ENCODE assay signal across 8 cellular contexts in the genomic region with DNA sequence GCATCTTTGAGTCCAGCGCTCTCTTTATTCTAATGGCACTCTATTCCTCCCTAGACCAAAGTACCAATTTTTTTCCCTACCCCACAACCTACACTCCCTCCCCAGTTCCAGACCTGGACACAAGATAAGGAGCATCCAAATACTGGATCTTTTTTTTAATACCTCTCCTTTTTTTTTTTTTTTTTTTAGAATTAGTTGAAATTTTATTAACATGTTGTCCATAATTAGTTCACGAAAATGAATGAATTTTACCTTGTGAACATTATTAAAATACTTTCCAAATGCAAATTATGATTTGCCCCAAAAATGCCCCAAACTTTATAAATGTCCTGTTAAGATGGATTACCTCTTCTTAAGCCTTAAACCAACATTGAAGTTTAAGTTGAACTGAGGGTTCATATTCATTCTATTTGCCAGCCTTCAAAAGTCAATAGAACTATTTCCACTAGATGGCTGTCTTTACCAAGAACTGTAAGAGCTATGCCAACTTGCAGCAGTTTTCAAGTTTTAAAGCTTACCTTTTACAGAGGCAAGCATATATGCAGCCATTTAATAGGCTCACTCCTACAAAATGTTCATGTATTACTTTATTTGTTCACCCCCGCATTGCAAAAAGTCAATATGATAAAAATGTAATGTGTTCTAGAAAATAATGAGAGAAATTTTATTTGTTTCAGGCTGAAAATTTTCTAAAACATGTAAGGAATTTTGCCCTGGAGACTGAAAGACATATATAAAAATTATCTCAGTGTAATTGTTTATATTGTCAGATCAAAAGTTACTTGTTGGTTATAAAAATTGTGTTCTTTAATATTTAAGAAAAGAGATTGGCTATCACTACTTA. TPM values are rescaled to one million over a fixed set of nuclear protein-coding genes. Genes with fewer than 3 reads are reported as not detected.
A peak's percentile ranks its signal among the peaks of the same experiment; 100 is the strongest.
DNase-seq lines count a peak whose midpoint lies in the region; ATAC-seq and TF ChIP-seq lines count a peak whose summit lies in the region.

No MANE protein-coding gene starts in this region.

- H3K9me3 ChIP-seq in HCT116 (ENCODE audit: control insufficient read depth in 1 of 2, insufficient read depth in 1 of 2, low read depth in 1 of 2, low read length in 2 of 2) (no peaks in the 10 kb centered on the region), OCI-LY1 (ENCODE audit: low read length) (no peaks in the 10 kb centered on the region)

- H2AFZ ChIP-seq in HCT116 (ENCODE audit: low read depth, low read length, poor library complexity, severe bottlenecking), result peak overlapping the region; percentile 13
- H2AFZ ChIP-seq in OCI-LY1 (ENCODE audit: low read length), result no peak overlapping the region

- peak; percentile 40 for DNase-seq in Caki2 (ENCODE audit: low read depth)
- peak; percentile 65 for DNase-seq in HCT116 (ENCODE audit: low read depth, low spot score)
- DNase-seq in dermis blood vessel endothelial cell, result peak; percentile 70
- peak; percentile 76 for DNase-seq in mesendoderm
- DNase-seq in stimulated activated CD4-positive, alpha-beta T cell treated with anti-CD3 and anti-CD28 coated beads, Interleukin-4, amount 100 ng/mL, for 4 hours, result no peak

- intact Hi-C loops in HCT116 (cut with micrococcal nuclease), result loop anchor here (1.0 to 2.0 kb wide), 2 partner anchors 154 to 676 kb away; no protein-coding TSS in a partner anchor

- no peaks in the 10 kb centered on the region for H3F3A ChIP-seq in OCI-LY1 (ENCODE audit: insufficient read depth, low read length)

- no peak overlapping the region for H3K56ac ChIP-seq in mesendoderm (ENCODE audit: low read length)

- H3K4me3 ChIP-seq in HCT116 (replicated peaks in 1 of 2; ENCODE audit: low read depth in 1 of 2, low read length in 2 of 2), result no peak overlapping the region
- H3K4me3 ChIP-seq in OCI-LY1 (ENCODE audit: low read depth, low read length, poor library complexity, severe bottlenecking), result no peak overlapping the region
- no peak overlapping the region for H3K4me3 ChIP-seq in mesendoderm (ENCODE audit: low read length)

- H3K23ac ChIP-seq in mesendoderm (ENCODE audit: low read length), result no peak overlapping the region

- H3K79me2 ChIP-seq in HCT116 (ENCODE audit: insufficient read depth, low read length) (no peaks in the 10 kb centered on the region), OCI-LY1 (ENCODE audit: insufficient read depth, low read length) (no peaks in the 10 kb centered on the region), mesendoderm (ENCODE audit: control insufficient read depth, insufficient read depth, low read length) (no peaks in the 10 kb centered on the region)

- no peak overlapping the region for H2BK120ac ChIP-seq in mesendoderm (ENCODE audit: low read depth, low read length)

- in situ Hi-C loops in Caki2 (cut with HindIII; ENCODE audit: low pct_unique_long_range_greater_than_20kb, low sequenced_read_pairs), result no loop called here

- TF ChIP-seq CTCF in HCT116 (IDR thresholded peaks at IDR 0.05 in 2 of 3, conservative IDR thresholded peaks at IDR 0.05 in 1 of 3; ENCODE audit: borderline replicate concordance in 1 of 3, insufficient read depth in 1 of 3, low read depth in 2 of 3, low read length in 2 of 3) (peak; percentile 46 to 77 (median 75)), OCI-LY1 (IDR thresholded peaks at IDR 0.05; ENCODE audit: low read length) (peak; percentile 50; the same call in 1 of the 2 replicates)

- no peak overlapping the region for H3K4ac ChIP-seq in mesendoderm (ENCODE audit: low read depth, low read length)

- RAD21 ChIA-PET in HCT116 (lab: Charles Lee; ENCODE audit: low non-redundant PET in 1 of 2, low total read pairs in 2 of 2, uncharacterized antibody in 2 of 2, unreplicated experiment in 2 of 2), result interaction anchor here (0.7 to 1.4 kb wide), 4 partner anchors 152 to 462 kb away, joined by 3 to 10 read pairs (median 3); no protein-coding TSS in a partner anchor

- H4K20me1 ChIP-seq in HCT116 (ENCODE audit: insufficient read depth) (no peaks in the 10 kb centered on the region), OCI-LY1 (ENCODE audit: insufficient read depth, low read length) (no peaks in the 10 kb centered on the region)

- H3K9me2 ChIP-seq in HCT116 (ENCODE audit: insufficient read depth), result no peaks in the 10 kb centered on the region
- no peaks in the 10 kb centered on the region for H3K9me2 ChIP-seq in OCI-LY1 (ENCODE audit: low read depth, low read length)

- no TSS peak for BruUV-seq in HCT116 (replicated peaks; lab: Mats Ljungman, UMichigan)

- H4K5ac ChIP-seq in mesendoderm (ENCODE audit: low read length), result no peak overlapping the region

- no peak overlapping the region for H2AK5ac ChIP-seq in mesendoderm (ENCODE audit: low read length)

- H2BK15ac ChIP-seq in mesendoderm (replicated peaks; ENCODE audit: low read depth), result no peak overlapping the region

- CTCF ChIA-PET in HCT116 (lab: Charles Lee), result interaction anchor here (0.6 to 2.1 kb wide), 11 partner anchors 9 to 676 kb away, joined by 3 to 29 read pairs (median 4); a partner anchor contains a TSS

- H2BK5ac ChIP-seq in mesendoderm (ENCODE audit: low read length), result no peak overlapping the region

- H3K4me2 ChIP-seq in HCT116 (ENCODE audit: low read length) (no peak overlapping the region), OCI-LY1 (ENCODE audit: low read length) (no peak overlapping the region), mesendoderm (ENCODE audit: low read length) (no peak overlapping the region)

- H3K36me3 ChIP-seq in HCT116 (ENCODE audit: control insufficient read depth in 1 of 2, insufficient read depth in 2 of 2, low read length in 2 of 2) (no peaks in the 10 kb centered on the region), OCI-LY1 (ENCODE audit: insufficient read depth, low read length) (no peaks in the 10 kb centered on the region), mesendoderm (ENCODE audit: control insufficient read depth, insufficient read depth, low read length) (no peaks in the 10 kb centered on the region)

- H3K18ac ChIP-seq in mesendoderm (ENCODE audit: low read length), result no peak overlapping the region

- no peaks in the 10 kb centered on the region for H3K27me3 ChIP-seq in HCT116 (ENCODE audit: insufficient read depth, low read length)
- no peaks in the 10 kb centered on the region for H3K27me3 ChIP-seq in OCI-LY1 (ENCODE audit: insufficient read depth, low read length)
- H3K27me3 ChIP-seq in mesendoderm (ENCODE audit: insufficient read depth, low read length, poor library complexity), result no peaks in the 10 kb centered on the region

- H3K27ac ChIP-seq in HCT116 (ENCODE audit: low read depth, low read length) (no peak overlapping the region), OCI-LY1 (ENCODE audit: low read depth, low read length, poor library complexity, severe bottlenecking) (no peak overlapping the region), mesendoderm (ENCODE audit: low read depth, low read length) (no peak overlapping the region)

- H3K9ac ChIP-seq in HCT116 (ENCODE audit: low read length), result no peak overlapping the region
- H3K9ac ChIP-seq in OCI-LY1 (ENCODE audit: low read length), result no peak overlapping the region
- H3K9ac ChIP-seq in mesendoderm (ENCODE audit: low read length), result no peak overlapping the region

- TF ChIP-seq POLR2A in HCT116 (IDR thresholded peaks at IDR 0.05; ENCODE audit: borderline replicate concordance, extremely low read depth, insufficient read depth, insufficient read length), result no peak

- peak; percentile 93 for TF ChIP-seq RAD21 in HCT116 (IDR thresholded peaks at IDR 0.05; ENCODE audit: low read depth)

- peak; percentile 86 for ATAC-seq in HCT116
- no peak for ATAC-seq in HG03439 (IDR thresholded peaks at IDR 0.05; ENCODE audit: unreplicated experiment)
- ATAC-seq in GM18520 (IDR thresholded peaks at IDR 0.05; ENCODE audit: unreplicated experiment), result no peak

- POLR2A ChIA-PET in HCT116 (lab: Charles Lee), result interaction anchor here (1.6 kb wide), 1 partner anchor 154 kb away, joined by 4 read pairs; no protein-coding TSS in a partner anchor

- H4K8ac ChIP-seq in mesendoderm (ENCODE audit: low read depth, low read length), result no peak overlapping the region

- no CpG with 5 or more reads among the region's 3 CpGs for WGBS in mesendoderm (ENCODE audit: extremely low coverage, insufficient coverage, low lambda C conversion rate)

- no peaks in the 10 kb centered on the region for H3K4me1 ChIP-seq in HCT116 (ENCODE audit: control insufficient read depth in 1 of 2, insufficient read depth in 2 of 2, low read length in 2 of 2)
- H3K4me1 ChIP-seq in OCI-LY1 (ENCODE audit: insufficient read depth, low read length, severe bottlenecking), result no peaks in the 10 kb centered on the region
- H3K4me1 ChIP-seq in mesendoderm (ENCODE audit: control insufficient read depth, low read depth, low read length), result no peaks in the 10 kb centered on the region

- no peaks in the 10 kb centered on the region for H3K79me1 ChIP-seq in mesendoderm (ENCODE audit: low read length)

TF ChIP-seq in HCT116, 20 proteins besides CTCF, POLR2A, EP300 and RAD21:
- peak; percentile 13; the same call in 1 of the 2 replicates for TF ChIP-seq CEBPB (IDR thresholded peaks at IDR 0.05; ENCODE audit: low read depth)
- TF ChIP-seq FOSL1 (IDR thresholded peaks at IDR 0.05; ENCODE audit: low read depth), result no peak

RNA-seq across cellular contexts. Expression of a gene that starts 39.7 kb away (rescaled TPM):
- 11.8 and 13.7 TPM in 2 replicates for total RNA-seq in Caki2 (2014; rRNA removed; shearing (Covaris generic); ENCODE audit: low replicate concordance)
- 20.7 TPM for total RNA-seq in HCT116 (2021; ENCODE audit: unreplicated experiment)
- polyA plus RNA-seq in HCT116 (2012), result 7.3 and 8.5 TPM in 2 replicates
- 68.1 and 74.7 TPM in 2 replicates for total RNA-seq in dermis blood vessel endothelial cell
- polyA plus RNA-seq in mesendoderm (2013, experiment 1 of 2), result 28.4 TPM
- 28.9 TPM for polyA plus RNA-seq in mesendoderm (2013, experiment 2 of 2)

Comparison
In these comparisons a context has a peak if more than half of its experiments do, and no peak if none do; other contexts are left out.
1. DNase-seq: peak in Caki2 (single experiment), HCT116 (single experiment), dermis blood vessel endothelial cell (single experiment) and mesendoderm (single experiment); none in stimulated activated CD4-positive, alpha-beta T cell treated with anti-CD3 and anti-CD28 coated beads, Interleukin-4, amount 100 ng/mL, for 4 hours (0 of 2).